13 cellular contexts compared by ENCODE assay signal in genomic region chr14:89337912-89338311, GRCh38.
DNase-seq lines count a peak whose midpoint lies in the region; TF ChIP-seq lines count a peak whose summit lies in the region.
"Had no signal": no experiment of that assay in that cellular context is flagged by ENCODE, and none has a peak within 500 bp of the region (broad histone marks: within the 10 kb centered on the region; RNA-seq: fewer than 3 reads in every experiment).

No MANE protein-coding gene starts in this region.

- no peak overlapping the region for H2BK120ac ChIP-seq in mesendoderm (ENCODE audit: low read depth, low read length)

- no peak for TF ChIP-seq CTCF in tibial nerve (IDR thresholded peaks at IDR 0.05)

- H4K5ac ChIP-seq in mesendoderm (ENCODE audit: low read length) = no peak overlapping the region

- no peak overlapping the region for H2AK5ac ChIP-seq in mesendoderm (ENCODE audit: low read length)

- H3K79me1 ChIP-seq in mesendoderm (ENCODE audit: low read length) = peaks cover 3% of the 10 kb centered on the region

- H3K79me2 ChIP-seq in mesendoderm (ENCODE audit: control insufficient read depth, insufficient read depth, low read length) = peaks cover 11% of the 10 kb centered on the region

- H3K4ac ChIP-seq in mesendoderm (ENCODE audit: low read depth, low read length) = no peak overlapping the region

- H3K9me3 ChIP-seq in tibial nerve = no peaks in the 10 kb centered on the region
- H3K9me3 ChIP-seq: BE2C, SK-N-SH, thyroid gland had no signal

- no peak overlapping the region for H3K18ac ChIP-seq in mesendoderm (ENCODE audit: low read length)

- H3K4me1 ChIP-seq in mesendoderm (ENCODE audit: control insufficient read depth, low read depth, low read length) (peaks cover 22% of the 10 kb centered on the region), tibial nerve (peaks cover 0 to 42% (median 24%) of the 10 kb centered on the region in 4 donors)
- H3K4me1 ChIP-seq: BE2C had no signal

- H3K56ac ChIP-seq in mesendoderm (ENCODE audit: low read length) = peak overlapping the region; percentile 69

- peak in 1 of 2 donors; percentile 41 for TF ChIP-seq EP300 in tibial nerve (IDR thresholded peaks at IDR 0.05)

- peak overlapping the region; percentile 47 for H2BK5ac ChIP-seq in mesendoderm (ENCODE audit: low read length)

- TF ChIP-seq POLR2A in tibial nerve (IDR thresholded peaks at IDR 0.05) = no peak

- H3K9ac ChIP-seq in mesendoderm (ENCODE audit: low read length) = no peak overlapping the region
- H3K9ac ChIP-seq: SK-N-SH had no signal

- H3K36me3 ChIP-seq in mesendoderm (ENCODE audit: control insufficient read depth, insufficient read depth, low read length) (no peaks in the 10 kb centered on the region), tibial nerve (peaks cover 0 to 3% (median 0%) of the 10 kb centered on the region in 3 donors)
- H3K36me3 ChIP-seq: BE2C, thyroid gland had no signal

- peak; percentile 8 for DNase-seq in MV-4-11 (lab: John Stamatoyannopoulos, UW)
- DNase-seq in fibroblast of peridontal ligament (ENCODE audit: extremely low read depth) = peak; percentile 43
- DNase-seq in mesendoderm = no peak
- peak; percentile 19 to 48 for DNase-seq in tibial nerve (ENCODE audit: low spot score in 2 of 2)
- no peak for DNase-seq in islet precursor cell
- no peak for DNase-seq in LoVo (ENCODE audit: low spot score)
- DNase-seq in kidney tubule cell (ENCODE audit: low spot score) = no peak
- DNase-seq: activated gamma-delta T cell treated with Interleukin-2 at 50 U/mL for 16 hours, BE2C, DMS79, NCI-H1092 treated with DMSO at 0.1 percent for 48 hours, SK-N-SH had no signal

- H3K4me3 ChIP-seq in mesendoderm (ENCODE audit: low read length) (no peak overlapping the region), tibial nerve (no peak overlapping the region)
- H3K4me3 ChIP-seq: thyroid gland had no signal

- H3K27ac ChIP-seq in mesendoderm (ENCODE audit: low read depth, low read length) = no peak overlapping the region
- no peak overlapping the region for H3K27ac ChIP-seq in tibial nerve

- no peak overlapping the region for H4K8ac ChIP-seq in mesendoderm (ENCODE audit: low read depth, low read length)

- no peaks in the 10 kb centered on the region for H3K27me3 ChIP-seq in mesendoderm (ENCODE audit: insufficient read depth, low read length, poor library complexity)
- H3K27me3 ChIP-seq in tibial nerve = no peaks in the 10 kb centered on the region
- H3K27me3 ChIP-seq: BE2C, thyroid gland had no signal

- no CpG with 5 or more reads among the region's 3 CpGs for WGBS in mesendoderm (ENCODE audit: extremely low coverage, insufficient coverage, low lambda C conversion rate)
- WGBS in tibial nerve, 2 donors = 30 to 35% methylated on average over 3 of the region's 3 CpGs

- no peak overlapping the region for H2BK15ac ChIP-seq in mesendoderm (replicated peaks; ENCODE audit: low read depth)

- H3K4me2 ChIP-seq in mesendoderm (ENCODE audit: low read length) = no peak overlapping the region
- H3K4me2 ChIP-seq: SK-N-SH had no signal

- no peak overlapping the region for H3K23ac ChIP-seq in mesendoderm (ENCODE audit: low read length)

Comparison
In these comparisons a context has a peak if more than half of its experiments do, and no peak if none do; other contexts are left out.
1. DNase-seq: peak in MV-4-11 (single experiment), fibroblast of peridontal ligament (single experiment) and tibial nerve (2 of 2); none in mesendoderm (single experiment), islet precursor cell (single experiment), LoVo (single experiment) and kidney tubule cell (single experiment).